ENCODE assay signal across 1 cellular context in genomic region chr11:101612481-101612880, GRCh38.
TF ChIP-seq lines count a peak whose summit lies in the region.

No MANE protein-coding gene starts in this region.

TF ChIP-seq in IMR-90, 13 proteins besides CTCF, POLR2A, EP300 and RAD21 (continued from another document):
- TF ChIP-seq ELK1 (IDR thresholded peaks at IDR 0.05; ENCODE audit: borderline replicate concordance, low read depth, low read length) (no peak), NFE2L2 (IDR thresholded peaks at IDR 0.05; ENCODE audit: low read depth, low read length) (no peak), MAFK (IDR thresholded peaks at IDR 0.05; ENCODE audit: low read depth, low read length) (no peak), MXI1 (IDR thresholded peaks at IDR 0.05; ENCODE audit: borderline replicate concordance, low read depth, low read length) (no peak)
